8 cellular contexts compared by ENCODE assay signal in genomic region chr1:204288061-204288588, GRCh38.
DNase-seq lines count a peak whose midpoint lies in the region; ATAC-seq and TF ChIP-seq lines count a peak whose summit lies in the region.

No MANE protein-coding gene starts in this region.

- H3K27me3 Mint-ChIP-seq in nephron progenitor cell (ENCODE audit: low read depth, poor library complexity) = peaks cover 54% of the 10 kb centered on the region
- peaks cover 7% of the 10 kb centered on the region for H3K27me3 Mint-ChIP-seq in stimulated activated naive CD8-positive, alpha-beta T cell treated with anti-CD3 and anti-CD28 coated beads, Interleukin-15, amount 100 ng/mL, for 72 hours
- H3K27me3 Mint-ChIP-seq in activated CD4-positive, alpha-beta memory T cell treated with anti-CD3 and anti-CD28 coated beads, Interleukin-2, amount 10 ng/mL, durations not matched to agents 7 days and 5 days = peaks cover 25% of the 10 kb centered on the region

- H3K4me3 ChIP-seq in esophagus (ENCODE audit: low read depth in 1 of 2, low read length in 2 of 2) = no peak overlapping the region

- CTCF ChIA-PET in activated CD4-positive, alpha-beta memory T cell treated with anti-CD3 and anti-CD28 coated beads, Interleukin-2, amount 10 ng/mL, durations not matched to agents 7 days and 5 days (lab: Charles Lee) = no interaction called here

- peak overlapping the region; percentile 33 to 34 for H3K27ac ChIP-seq in esophagus (ENCODE audit: low read depth in 2 of 2, low read length in 1 of 2)

- no peaks in the 10 kb centered on the region for H3K9me3 Mint-ChIP-seq in nephron progenitor cell
- H3K9me3 Mint-ChIP-seq in stimulated activated naive CD8-positive, alpha-beta T cell treated with anti-CD3 and anti-CD28 coated beads, Interleukin-15, amount 100 ng/mL, for 72 hours = no peaks in the 10 kb centered on the region
- H3K9me3 Mint-ChIP-seq in activated CD4-positive, alpha-beta memory T cell treated with anti-CD3 and anti-CD28 coated beads, Interleukin-2, amount 10 ng/mL, durations not matched to agents 7 days and 5 days = no peaks in the 10 kb centered on the region

- no peak for TF ChIP-seq CTCF in nephron progenitor cell (IDR thresholded peaks at IDR 0.05)

- H3K4me3 Mint-ChIP-seq in nephron progenitor cell = peak overlapping the region; percentile 67
- peak overlapping the region in 1 of 2 donors; percentile 39 for H3K4me3 Mint-ChIP-seq in stimulated activated naive CD8-positive, alpha-beta T cell treated with anti-CD3 and anti-CD28 coated beads, Interleukin-15, amount 100 ng/mL, for 72 hours
- no peak overlapping the region for H3K4me3 Mint-ChIP-seq in activated CD4-positive, alpha-beta memory T cell treated with anti-CD3 and anti-CD28 coated beads, Interleukin-2, amount 10 ng/mL, durations not matched to agents 7 days and 5 days

- POLR2A ChIA-PET in activated CD4-positive, alpha-beta memory T cell treated with anti-CD3 and anti-CD28 coated beads, Interleukin-2, amount 10 ng/mL, durations not matched to agents 7 days and 5 days (lab: Charles Lee) = no interaction called here

- no peaks in the 10 kb centered on the region for H3K36me3 Mint-ChIP-seq in nephron progenitor cell (ENCODE audit: low read depth)
- no peaks in the 10 kb centered on the region for H3K36me3 Mint-ChIP-seq in activated CD4-positive, alpha-beta memory T cell treated with anti-CD3 and anti-CD28 coated beads, Interleukin-2, amount 10 ng/mL, durations not matched to agents 7 days and 5 days (ENCODE audit: low read depth)

- peaks cover 5 to 19% of the 10 kb centered on the region in 2 donors for H3K4me1 ChIP-seq in esophagus (ENCODE audit: control insufficient read depth in 2 of 2, insufficient read depth in 2 of 2, low read length in 1 of 2)

- DNase-seq in Daoy (ENCODE audit: low read depth) (peak; percentile 57), NCI-H446 (lab: John Stamatoyannopoulos, UW) (peak; percentile 81 to 92), nephron progenitor cell (peak; percentile 31), NCI-H524 treated with DMSO at 0.1 percent for 48 hours (lab: John Stamatoyannopoulos, UW) (no peak)
- DNase-seq in stimulated activated naive CD8-positive, alpha-beta T cell treated with anti-CD3 and anti-CD28 coated beads, Interleukin-15, amount 100 ng/mL, for 72 hours = no peak
- no peak for DNase-seq in activated CD4-positive, alpha-beta memory T cell treated with anti-CD3 and anti-CD28 coated beads, Interleukin-2, amount 10 ng/mL, durations not matched to agents 7 days and 5 days

- no peak for ATAC-seq in HG02852 (IDR thresholded peaks at IDR 0.05; ENCODE audit: unreplicated experiment)
- no peak for ATAC-seq in stimulated activated naive CD8-positive, alpha-beta T cell treated with anti-CD3 and anti-CD28 coated beads, Interleukin-15, amount 100 ng/mL, for 72 hours

- H3K36me3 ChIP-seq in esophagus (ENCODE audit: control insufficient read depth in 2 of 2, insufficient read depth in 2 of 2, low read length in 1 of 2) = no peaks in the 10 kb centered on the region

- peaks cover 64% of the 10 kb centered on the region for H3K4me1 Mint-ChIP-seq in nephron progenitor cell
- peaks cover 28% of the 10 kb centered on the region for H3K4me1 Mint-ChIP-seq in stimulated activated naive CD8-positive, alpha-beta T cell treated with anti-CD3 and anti-CD28 coated beads, Interleukin-15, amount 100 ng/mL, for 72 hours
- peaks cover 20% of the 10 kb centered on the region for H3K4me1 Mint-ChIP-seq in activated CD4-positive, alpha-beta memory T cell treated with anti-CD3 and anti-CD28 coated beads, Interleukin-2, amount 10 ng/mL, durations not matched to agents 7 days and 5 days

- WGBS in esophagus, 2 donors = 39 to 45% methylated on average over 8 of the region's 8 CpGs

- peak overlapping the region; percentile 47 for H3K27ac Mint-ChIP-seq in nephron progenitor cell
- peak overlapping the region in 1 of 2 donors; percentile 64 for H3K27ac Mint-ChIP-seq in stimulated activated naive CD8-positive, alpha-beta T cell treated with anti-CD3 and anti-CD28 coated beads, Interleukin-15, amount 100 ng/mL, for 72 hours
- H3K27ac Mint-ChIP-seq in activated CD4-positive, alpha-beta memory T cell treated with anti-CD3 and anti-CD28 coated beads, Interleukin-2, amount 10 ng/mL, durations not matched to agents 7 days and 5 days = no peak overlapping the region

- H3K27me3 ChIP-seq in esophagus (ENCODE audit: control insufficient read depth in 1 of 2, insufficient read depth in 2 of 2, low read length in 2 of 2) = no peaks in the 10 kb centered on the region

- peaks cover 0 to 2% of the 10 kb centered on the region in 2 donors for H3K9me3 ChIP-seq in esophagus (ENCODE audit: control insufficient read depth in 2 of 2, insufficient read depth in 1 of 2, low read depth in 1 of 2, low read length in 1 of 2)

Comparison
In these comparisons a context has a peak if more than half of its experiments do, and no peak if none do; other contexts are left out.
1. DNase-seq: peak in Daoy (single experiment), NCI-H446 (2 of 2) and nephron progenitor cell (single experiment); none in stimulated activated naive CD8-positive, alpha-beta T cell treated with anti-CD3 and anti-CD28 coated beads, Interleukin-15, amount 100 ng/mL, for 72 hours (0 of 2), NCI-H524 treated with DMSO at 0.1 percent for 48 hours (single experiment) and activated CD4-positive, alpha-beta memory T cell treated with anti-CD3 and anti-CD28 coated beads, Interleukin-2, amount 10 ng/mL, durations not matched to agents 7 days and 5 days (single experiment).